ENCODE assay signal across 2 cellular contexts in the genomic region with DNA sequence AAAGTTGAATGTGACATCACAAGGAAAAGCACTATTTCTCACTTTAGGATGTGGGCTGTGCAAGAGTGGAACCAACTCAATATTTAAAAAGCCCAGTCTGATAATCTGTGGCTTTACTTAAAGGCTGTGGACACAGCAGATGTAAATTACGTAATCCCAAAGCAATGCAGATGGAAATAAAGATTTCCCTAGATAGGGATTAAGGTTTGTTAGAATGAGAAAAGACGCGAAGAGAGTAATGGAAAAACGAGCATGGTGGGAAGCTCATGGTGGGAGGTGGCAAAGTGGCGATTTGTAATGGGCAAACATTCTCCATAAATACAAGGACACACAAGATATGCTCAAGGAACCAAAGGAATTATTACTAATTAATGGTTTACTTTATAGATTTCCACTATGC.
TF ChIP-seq lines count a peak whose summit lies in the region.

No MANE protein-coding gene starts in this region.

TF ChIP-seq in GM23338, 12 proteins besides CTCF, POLR2A, EP300 and RAD21 (continued from another document):
- TF ChIP-seq, protein P1, sequence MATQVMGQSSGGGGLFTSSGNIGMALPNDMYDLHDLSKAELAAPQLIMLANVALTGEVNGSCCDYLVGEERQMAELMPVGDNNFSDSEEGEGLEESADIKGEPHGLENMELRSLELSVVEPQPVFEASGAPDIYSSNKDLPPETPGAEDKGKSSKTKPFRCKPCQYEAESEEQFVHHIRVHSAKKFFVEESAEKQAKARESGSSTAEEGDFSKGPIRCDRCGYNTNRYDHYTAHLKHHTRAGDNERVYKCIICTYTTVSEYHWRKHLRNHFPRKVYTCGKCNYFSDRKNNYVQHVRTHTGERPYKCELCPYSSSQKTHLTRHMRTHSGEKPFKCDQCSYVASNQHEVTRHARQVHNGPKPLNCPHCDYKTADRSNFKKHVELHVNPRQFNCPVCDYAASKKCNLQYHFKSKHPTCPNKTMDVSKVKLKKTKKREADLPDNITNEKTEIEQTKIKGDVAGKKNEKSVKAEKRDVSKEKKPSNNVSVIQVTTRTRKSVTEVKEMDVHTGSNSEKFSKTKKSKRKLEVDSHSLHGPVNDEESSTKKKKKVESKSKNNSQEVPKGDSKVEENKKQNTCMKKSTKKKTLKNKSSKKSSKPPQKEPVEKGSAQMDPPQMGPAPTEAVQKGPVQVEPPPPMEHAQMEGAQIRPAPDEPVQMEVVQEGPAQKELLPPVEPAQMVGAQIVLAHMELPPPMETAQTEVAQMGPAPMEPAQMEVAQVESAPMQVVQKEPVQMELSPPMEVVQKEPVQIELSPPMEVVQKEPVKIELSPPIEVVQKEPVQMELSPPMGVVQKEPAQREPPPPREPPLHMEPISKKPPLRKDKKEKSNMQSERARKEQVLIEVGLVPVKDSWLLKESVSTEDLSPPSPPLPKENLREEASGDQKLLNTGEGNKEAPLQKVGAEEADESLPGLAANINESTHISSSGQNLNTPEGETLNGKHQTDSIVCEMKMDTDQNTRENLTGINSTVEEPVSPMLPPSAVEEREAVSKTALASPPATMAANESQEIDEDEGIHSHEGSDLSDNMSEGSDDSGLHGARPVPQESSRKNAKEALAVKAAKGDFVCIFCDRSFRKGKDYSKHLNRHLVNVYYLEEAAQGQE (IDR thresholded peaks at IDR 0.05; ENCODE audit: unreplicated experiment), result no peak
- no peak for TF ChIP-seq EZH2 (IDR thresholded peaks at IDR 0.05; ENCODE audit: low read depth, unreplicated experiment)
- no peak for TF ChIP-seq STAT1 (IDR thresholded peaks at IDR 0.05; ENCODE audit: unreplicated experiment)
- TF ChIP-seq ZNF331 (CRISPR knock-in tag; IDR thresholded peaks at IDR 0.05; ENCODE audit: low read depth), result no peak
- no peak for TF ChIP-seq CREB1 (CRISPR knock-in tag; IDR thresholded peaks at IDR 0.05; ENCODE audit: low read depth)
TF ChIP-seq in GM23338: peak in this region for 0.

TF ChIP-seq in WTC11, 78 proteins besides CTCF, POLR2A, EP300 and RAD21 (continued from another document):
- TF ChIP-seq, protein P2, sequence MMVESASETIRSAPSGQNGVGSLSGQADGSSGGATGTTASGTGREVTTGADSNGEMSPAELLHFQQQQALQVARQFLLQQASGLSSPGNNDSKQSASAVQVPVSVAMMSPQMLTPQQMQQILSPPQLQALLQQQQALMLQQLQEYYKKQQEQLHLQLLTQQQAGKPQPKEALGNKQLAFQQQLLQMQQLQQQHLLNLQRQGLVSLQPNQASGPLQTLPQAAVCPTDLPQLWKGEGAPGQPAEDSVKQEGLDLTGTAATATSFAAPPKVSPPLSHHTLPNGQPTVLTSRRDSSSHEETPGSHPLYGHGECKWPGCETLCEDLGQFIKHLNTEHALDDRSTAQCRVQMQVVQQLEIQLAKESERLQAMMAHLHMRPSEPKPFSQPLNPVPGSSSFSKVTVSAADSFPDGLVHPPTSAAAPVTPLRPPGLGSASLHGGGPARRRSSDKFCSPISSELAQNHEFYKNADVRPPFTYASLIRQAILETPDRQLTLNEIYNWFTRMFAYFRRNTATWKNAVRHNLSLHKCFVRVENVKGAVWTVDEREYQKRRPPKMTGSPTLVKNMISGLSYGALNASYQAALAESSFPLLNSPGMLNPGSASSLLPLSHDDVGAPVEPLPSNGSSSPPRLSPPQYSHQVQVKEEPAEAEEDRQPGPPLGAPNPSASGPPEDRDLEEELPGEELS (CRISPR knock-in tag; IDR thresholded peaks at IDR 0.05), result no peak
- no peak for TF ChIP-seq SP1 (CRISPR knock-in tag; conservative IDR thresholded peaks at IDR 0.05)
- no peak for TF ChIP-seq NR2C2 (CRISPR knock-in tag; IDR thresholded peaks at IDR 0.05)
- no peak for TF ChIP-seq CREB1 (CRISPR knock-in tag; IDR thresholded peaks at IDR 0.05)
- TF ChIP-seq ZNF263 (CRISPR knock-in tag; IDR thresholded peaks at IDR 0.05; ENCODE audit: low read depth), result no peak
- no peak for TF ChIP-seq FOXJ3 (CRISPR knock-in tag; IDR thresholded peaks at IDR 0.05; ENCODE audit: borderline replicate concordance)
- TF ChIP-seq NFATC4 (CRISPR knock-in tag; IDR thresholded peaks at IDR 0.05), result no peak
- no peak for TF ChIP-seq MYBL2 (CRISPR knock-in tag; IDR thresholded peaks at IDR 0.05)
- no peak for TF ChIP-seq RELA (CRISPR knock-in tag; IDR thresholded peaks at IDR 0.05; ENCODE audit: borderline replicate concordance)
- TF ChIP-seq MAX (CRISPR knock-in tag; IDR thresholded peaks at IDR 0.05), result no peak
- TF ChIP-seq ESRRA (CRISPR knock-in tag; IDR thresholded peaks at IDR 0.05; ENCODE audit: borderline replicate concordance), result no peak
- no peak for TF ChIP-seq IRF2 (CRISPR knock-in tag; IDR thresholded peaks at IDR 0.05; ENCODE audit: borderline replicate concordance, low read depth)
- TF ChIP-seq EMX1 (CRISPR knock-in tag; IDR thresholded peaks at IDR 0.05), result no peak
- no peak for TF ChIP-seq ZNF138 (CRISPR knock-in tag; conservative IDR thresholded peaks at IDR 0.05)
- no peak for TF ChIP-seq USF1 (CRISPR knock-in tag; IDR thresholded peaks at IDR 0.05)
- no peak for TF ChIP-seq ATF6 (CRISPR knock-in tag; IDR thresholded peaks at IDR 0.05)
- TF ChIP-seq AR (CRISPR knock-in tag; IDR thresholded peaks at IDR 0.05), result no peak
TF ChIP-seq in WTC11: peak in this region for 0.
